Comparison of ENCODE assay signal across 29 cellular contexts in genomic region chr5:167709625-167710024, GRCh38.
DNase-seq lines count a peak whose midpoint lies in the region; ATAC-seq lines count a peak whose summit lies in the region.
"Had no signal": no experiment of that assay in that cellular context is flagged by ENCODE, and none has a peak within 500 bp of the region (broad histone marks: within the 10 kb centered on the region; RNA-seq: fewer than 3 reads in every experiment).

No MANE protein-coding gene starts in this region.

- H3K4me1 Mint-ChIP-seq in activated CD4-positive, alpha-beta T cell treated with anti-CD3 and anti-CD28 coated beads for 36 hours: no peaks in the 10 kb centered on the region
- H3K4me1 Mint-ChIP-seq: activated naive CD8-positive, alpha-beta T cell treated with anti-CD3 and anti-CD28 coated beads, Interleukin-2, amount 10 ng/mL, durations not matched to agents 7 days and 5 days; brain; CD4-positive, alpha-beta memory T cell; WTC11 had no signal

- CTCF ChIA-PET in activated CD4-positive, alpha-beta T cell treated with anti-CD3 and anti-CD28 coated beads for 36 hours (lab: Charles Lee): no interaction called here

- POLR2A ChIA-PET in activated CD4-positive, alpha-beta T cell treated with anti-CD3 and anti-CD28 coated beads for 36 hours (lab: Charles Lee): no interaction called here

- H3K27ac Mint-ChIP-seq in activated CD4-positive, alpha-beta T cell treated with anti-CD3 and anti-CD28 coated beads for 36 hours: no peak overlapping the region
- H3K27ac Mint-ChIP-seq: activated CD8-positive, alpha-beta T cell treated with anti-CD3 and anti-CD28 coated beads for 36 hours; activated naive CD8-positive, alpha-beta T cell treated with anti-CD3 and anti-CD28 coated beads, Interleukin-2, amount 10 ng/mL, durations not matched to agents 7 days and 5 days; activated T-cell treated with anti-CD3 and anti-CD28 coated beads, Interleukin-2, amount 50 U/mL, for 24 hours; brain; CD4-positive, alpha-beta memory T cell; natural killer cell treated with Interleukin-12 subunit alpha and Interleukin-12 subunit beta and Interleukin-15 and Interleukin-18, amount 100 ng/mL, for 72 hours; T-helper 2 cell treated with Interferon-gamma antibody and Interleukin-4, amounts not matched to agents 5 μg/mL and 100 μg/mL, for 36 hours; WTC11 had no signal

- H3K4me3 Mint-ChIP-seq in activated CD4-positive, alpha-beta T cell treated with anti-CD3 and anti-CD28 coated beads for 36 hours: no peak overlapping the region
- H3K4me3 Mint-ChIP-seq: activated CD8-positive, alpha-beta T cell treated with anti-CD3 and anti-CD28 coated beads for 36 hours; activated naive CD8-positive, alpha-beta T cell treated with anti-CD3 and anti-CD28 coated beads, Interleukin-2, amount 10 ng/mL, durations not matched to agents 7 days and 5 days; activated T-cell treated with anti-CD3 and anti-CD28 coated beads, Interleukin-2, amount 50 U/mL, for 24 hours; brain; CD4-positive, alpha-beta memory T cell; natural killer cell treated with Interleukin-12 subunit alpha and Interleukin-12 subunit beta and Interleukin-15 and Interleukin-18, amount 100 ng/mL, for 72 hours; T-helper 2 cell treated with Interferon-gamma antibody and Interleukin-4, amounts not matched to agents 5 μg/mL and 100 μg/mL, for 36 hours; WTC11 had no signal

- H3K36me3 Mint-ChIP-seq in activated CD4-positive, alpha-beta T cell treated with anti-CD3 and anti-CD28 coated beads for 36 hours (ENCODE audit: low read depth): no peaks in the 10 kb centered on the region
- H3K36me3 Mint-ChIP-seq: activated naive CD8-positive, alpha-beta T cell treated with anti-CD3 and anti-CD28 coated beads, Interleukin-2, amount 10 ng/mL, durations not matched to agents 7 days and 5 days; brain; CD4-positive, alpha-beta memory T cell; natural killer cell treated with Interleukin-12 subunit alpha and Interleukin-12 subunit beta and Interleukin-15 and Interleukin-18, amount 100 ng/mL, for 72 hours; WTC11 had no signal

- H3K9me3 Mint-ChIP-seq in activated CD4-positive, alpha-beta T cell treated with anti-CD3 and anti-CD28 coated beads for 36 hours (ENCODE audit: low read depth): no peaks in the 10 kb centered on the region
- H3K9me3 Mint-ChIP-seq: T-helper 2 cell treated with Interferon-gamma antibody and Interleukin-4, amounts not matched to agents 5 μg/mL and 100 μg/mL, for 36 hours; WTC11 had no signal

- no peak for DNase-seq in stimulated activated CD4-positive, alpha-beta T cell treated with anti-CD3 and anti-CD28 coated beads, Interleukin-12 subunit alpha, Interleukin-12 subunit beta, amount 100 ng/mL, for 4 hours
- DNase-seq in AG20443 (ENCODE audit: low spot score): no peak
- no peak for DNase-seq in activated CD4-positive, alpha-beta T cell treated with anti-CD3 and anti-CD28 coated beads for 36 hours
- DNase-seq: activated CD8-positive, alpha-beta T cell treated with anti-CD3 and anti-CD28 coated beads for 36 hours; activated naive CD8-positive, alpha-beta T cell treated with anti-CD3 and anti-CD28 coated beads, Interleukin-2, amount 10 ng/mL, durations not matched to agents 7 days and 5 days; activated T-cell treated with anti-CD3 and anti-CD28 coated beads, Interleukin-2, amount 50 U/mL, for 24 hours; CD4-positive, alpha-beta memory T cell; cortex of kidney; DMS79; foreskin fibroblast; kidney glomerular epithelial cell; mesenchymal stem cell; NCI-H1436; NCI-H2171 treated with DMSO at 0.1 percent for 48 hours; NCI-H69; PC-9; psoas muscle; stimulated activated CD8-positive, alpha-beta memory T cell treated with anti-CD3 and anti-CD28 coated beads, Interleukin-4, amount 100 ng/mL, for 48 hours; substantia nigra; uterus had no signal

- H3K27me3 Mint-ChIP-seq in activated CD4-positive, alpha-beta T cell treated with anti-CD3 and anti-CD28 coated beads for 36 hours: peaks cover 4% of the 10 kb centered on the region
- H3K27me3 Mint-ChIP-seq: activated CD8-positive, alpha-beta T cell treated with anti-CD3 and anti-CD28 coated beads for 36 hours; activated naive CD8-positive, alpha-beta T cell treated with anti-CD3 and anti-CD28 coated beads, Interleukin-2, amount 10 ng/mL, durations not matched to agents 7 days and 5 days; brain had no signal

- intact Hi-C loops in activated CD4-positive, alpha-beta T cell treated with anti-CD3 and anti-CD28 coated beads for 36 hours (cut with DNase I, micrococcal nuclease): no loop called here

- ATAC-seq in GM18519 (IDR thresholded peaks at IDR 0.05; ENCODE audit: low FRiP score, unreplicated experiment): peak; percentile 77
- ATAC-seq in GM21360 (IDR thresholded peaks at IDR 0.05; ENCODE audit: unreplicated experiment): peak; percentile 76
- peak; percentile 83 for ATAC-seq in HG02973 (IDR thresholded peaks at IDR 0.05; ENCODE audit: unreplicated experiment)
- ATAC-seq in HG03565 (IDR thresholded peaks at IDR 0.05; ENCODE audit: unreplicated experiment): peak; percentile 69
- no peak for ATAC-seq in GM21423 (IDR thresholded peaks at IDR 0.05; ENCODE audit: unreplicated experiment)
- no peak for ATAC-seq in activated CD4-positive, alpha-beta T cell treated with anti-CD3 and anti-CD28 coated beads for 36 hours
- ATAC-seq: activated CD8-positive, alpha-beta T cell treated with anti-CD3 and anti-CD28 coated beads for 36 hours; natural killer cell treated with Interleukin-12 subunit alpha and Interleukin-12 subunit beta and Interleukin-15 and Interleukin-18, amount 100 ng/mL, for 72 hours; psoas muscle; WTC11 had no signal

Comparison
In these comparisons a context has a peak if more than half of its experiments do, and no peak if none do; other contexts are left out.
1. ATAC-seq: peak in GM18519 (single experiment), GM21360 (single experiment), HG02973 (single experiment) and HG03565 (single experiment); none in GM21423 (single experiment) and activated CD4-positive, alpha-beta T cell treated with anti-CD3 and anti-CD28 coated beads for 36 hours (single experiment).